16 cellular contexts compared by ENCODE assay signal in the genomic region with DNA sequence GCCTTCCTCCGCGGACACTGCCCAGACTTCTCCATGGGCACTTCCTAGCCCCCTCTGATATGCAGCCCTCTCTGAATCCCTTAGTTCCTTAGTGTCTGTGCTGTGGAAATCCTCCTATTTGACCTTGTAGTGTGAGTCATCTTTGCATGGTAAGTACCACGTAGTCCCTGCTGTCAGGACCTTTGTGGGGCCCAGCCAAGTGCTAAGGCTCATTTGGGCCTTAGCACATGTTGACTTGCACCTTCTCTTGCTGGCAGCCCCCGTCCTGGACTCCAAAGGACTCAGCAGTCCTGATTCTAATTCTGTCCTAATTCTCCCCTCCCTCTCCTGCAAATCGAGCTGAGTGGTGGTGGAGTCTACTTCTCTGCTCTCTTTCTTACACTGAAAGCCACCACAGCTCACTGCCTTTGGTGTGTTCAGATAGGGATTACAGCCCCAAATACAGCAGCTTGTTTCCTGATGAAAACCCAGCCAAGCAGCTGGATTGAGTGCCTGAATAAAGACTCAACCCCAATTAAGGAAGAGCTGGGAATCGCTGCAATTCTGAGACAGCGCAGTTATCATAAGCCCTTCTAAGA.
DNase-seq lines count a peak whose midpoint lies in the region; ATAC-seq, FAIRE-seq and TF ChIP-seq lines count a peak whose summit lies in the region.
"Had no signal": no experiment of that assay in that cellular context is flagged by ENCODE, and none has a peak within 500 bp of the region (broad histone marks: within the 10 kb centered on the region; RNA-seq: fewer than 3 reads in every experiment).

No MANE protein-coding gene starts in this region.

- peak; percentile 45 for ATAC-seq in activated naive CD8-positive, alpha-beta T cell treated with anti-CD3 and anti-CD28 coated beads, Interleukin-2, amount 50 U/mL, for 24 hours
- ATAC-seq in HG03159 (IDR thresholded peaks at IDR 0.05; ENCODE audit: unreplicated experiment) = no peak

- H3K9me1 ChIP-seq in endothelial cell of umbilical vein (replicated peaks; ENCODE audit: control insufficient read depth, extremely low read depth, insufficient read depth, low read length) = no peaks in the 10 kb centered on the region

- dilution Hi-C loops in endothelial cell of umbilical vein (cut with MboI; ENCODE audit: extremely low pct_ligation_motif_present, low sequenced_read_pairs) = no loop called here

- peak overlapping the region in 1 of 2 experiments; percentile 84 for H3K4ac ChIP-seq in mesenchymal stem cell (ENCODE audit: low read depth in 1 of 2, low read length in 2 of 2)

- no peaks in the 10 kb centered on the region for H3K27me3 Mint-ChIP-seq in activated naive CD8-positive, alpha-beta T cell treated with anti-CD3 and anti-CD28 coated beads, Interleukin-2, amount 50 U/mL, for 24 hours
- H3K27me3 Mint-ChIP-seq in activated naive CD8-positive, alpha-beta T cell treated with anti-CD3 and anti-CD28 coated beads for 36 hours = no peaks in the 10 kb centered on the region

- intact Hi-C loops in endothelial cell of umbilical vein (cut with micrococcal nuclease) = no loop called here
- intact Hi-C loops in uterus (cut with DNase I; ENCODE audit: low total_unique reads) = no loop called here

- peak overlapping the region; percentile 27 for H4K8ac ChIP-seq in mesenchymal stem cell (ENCODE audit: low read length)

- H4K91ac ChIP-seq in mesenchymal stem cell (ENCODE audit: low read length) = peak overlapping the region; percentile 40

- peak overlapping the region; percentile 26 for H3K27ac Mint-ChIP-seq in activated naive CD8-positive, alpha-beta T cell treated with anti-CD3 and anti-CD28 coated beads, Interleukin-2, amount 50 U/mL, for 24 hours
- no peak overlapping the region for H3K27ac Mint-ChIP-seq in activated naive CD8-positive, alpha-beta T cell treated with anti-CD3 and anti-CD28 coated beads for 36 hours

- H3K79me2 ChIP-seq in endothelial cell of umbilical vein (ENCODE audit: control insufficient read depth, insufficient read depth, low read length) = no peaks in the 10 kb centered on the region

- no peak overlapping the region for H2AK5ac ChIP-seq in mesenchymal stem cell (ENCODE audit: low read length, severe bottlenecking)

- peaks cover 27% of the 10 kb centered on the region for H3K4me1 Mint-ChIP-seq in activated naive CD8-positive, alpha-beta T cell treated with anti-CD3 and anti-CD28 coated beads, Interleukin-2, amount 50 U/mL, for 24 hours
- peaks cover 9% of the 10 kb centered on the region for H3K4me1 Mint-ChIP-seq in activated naive CD8-positive, alpha-beta T cell treated with anti-CD3 and anti-CD28 coated beads for 36 hours

- no peak overlapping the region for H2BK5ac ChIP-seq in mesenchymal stem cell (ENCODE audit: low read depth, low read length, poor library complexity, severe bottlenecking)

- no peaks in the 10 kb centered on the region for H3K36me3 ChIP-seq in endothelial cell of umbilical vein (ENCODE audit: control insufficient read depth in 2 of 2, extremely low read depth in 1 of 2, insufficient read depth in 2 of 2, low read length in 2 of 2)
- no peaks in the 10 kb centered on the region for H3K36me3 ChIP-seq in mesenchymal stem cell (ENCODE audit: control insufficient read depth in 1 of 2, insufficient read depth in 2 of 2, low read depth in 1 of 2, low read length in 2 of 2)
- H3K36me3 ChIP-seq in uterus = no peaks in the 10 kb centered on the region

- no TSS peak for BruUV-seq in endothelial cell of umbilical vein (replicated peaks; lab: Mats Ljungman, UMichigan)

- no peak overlapping the region for H3K14ac ChIP-seq in mesenchymal stem cell (ENCODE audit: low read length in 2 of 2)

- H3K4me2 ChIP-seq in endothelial cell of umbilical vein (ENCODE audit: insufficient read depth, low read length) (no peak overlapping the region), mesenchymal stem cell (ENCODE audit: low read length, poor library complexity, severe bottlenecking) (no peak overlapping the region)

- TF ChIP-seq POLR2A in endothelial cell of umbilical vein (IDR thresholded peaks at IDR 0.05; ENCODE audit: low read depth, low read length) (no peak), uterus (IDR thresholded peaks at IDR 0.05) (no peak), erythroblast (IDR thresholded peaks at IDR 0.05; ENCODE audit: low read length) (no peak)

- H3K79me1 ChIP-seq in mesenchymal stem cell (replicated peaks; ENCODE audit: low read length, poor library complexity, severe bottlenecking) = no peaks in the 10 kb centered on the region

- H3K27me3 ChIP-seq in endothelial cell of umbilical vein (ENCODE audit: control insufficient read depth in 2 of 2, insufficient read depth in 2 of 2, low read length in 2 of 2) (no peaks in the 10 kb centered on the region), mesenchymal stem cell (ENCODE audit: control insufficient read depth in 1 of 2, insufficient read depth in 1 of 2, low read length in 2 of 2) (no peaks in the 10 kb centered on the region), uterus (no peaks in the 10 kb centered on the region)

- no peak for TF ChIP-seq CTCF in endothelial cell of umbilical vein (IDR thresholded peaks at IDR 0.05; ENCODE audit: extremely low read depth in 1 of 2, insufficient read depth in 1 of 2, low read depth in 1 of 2, low read length in 2 of 2)
- no peak for TF ChIP-seq CTCF in uterus (IDR thresholded peaks at IDR 0.05)

- no peak overlapping the region for H3K23ac ChIP-seq in mesenchymal stem cell (ENCODE audit: low read length in 2 of 2)

- no peak for DNase-seq in activated naive CD8-positive, alpha-beta T cell treated with anti-CD3 and anti-CD28 coated beads, Interleukin-2, amount 50 U/mL, for 24 hours
- DNase-seq in activated naive CD8-positive, alpha-beta T cell treated with anti-CD3 and anti-CD28 coated beads for 36 hours = no peak
- no peak for DNase-seq in endothelial cell of umbilical vein (ENCODE audit: low read depth, low spot score)
- DNase-seq in mesenchymal stem cell = peak; percentile 93
- peak; percentile 45 to 56 for DNase-seq in uterus
- DNase-seq in HT-29 (ENCODE audit: low spot score) = no peak
- no peak for DNase-seq in erythroblast (lab: John Stamatoyannopoulos, UW)
- DNase-seq: ACHN; activated T-cell treated with anti-CD3 and anti-CD28 coated beads, Interleukin-2, amount 50 U/mL, for 1 hour; caudate nucleus; DMS79; hypothalamus; NCI-H2171; RPMI8226 had no signal

- POLR2A ChIA-PET in endothelial cell of umbilical vein (lab: Charles Lee) = no interaction called here

- no peak overlapping the region for H2BK15ac ChIP-seq in mesenchymal stem cell (ENCODE audit: low read depth, poor library complexity, severe bottlenecking)

- no peaks in the 10 kb centered on the region for H3K9me3 ChIP-seq in endothelial cell of umbilical vein (replicated peaks; ENCODE audit: control insufficient read depth, insufficient read depth, low read length)
- no peaks in the 10 kb centered on the region for H3K9me3 ChIP-seq in mesenchymal stem cell (ENCODE audit: control insufficient read depth, low read length)
- H3K9me3 ChIP-seq in uterus = no peaks in the 10 kb centered on the region

- FAIRE-seq in endothelial cell of umbilical vein (lab: Jason Lieb, UNC) = no peak

- CTCF ChIA-PET in endothelial cell of umbilical vein (lab: Charles Lee) = interaction anchor here (1.1 to 2.4 kb wide), 3 partner anchors 11 to 91 kb away, joined by 3 to 10 read pairs (median 4); no protein-coding TSS in a partner anchor

- 48% methylated on average over 7 of the region's 7 CpGs for WGBS in mesenchymal stem cell

- no peaks in the 10 kb centered on the region for H3K36me3 Mint-ChIP-seq in activated naive CD8-positive, alpha-beta T cell treated with anti-CD3 and anti-CD28 coated beads, Interleukin-2, amount 50 U/mL, for 24 hours (ENCODE audit: low read depth)
- H3K36me3 Mint-ChIP-seq in activated naive CD8-positive, alpha-beta T cell treated with anti-CD3 and anti-CD28 coated beads for 36 hours = no peaks in the 10 kb centered on the region

- H2AFZ ChIP-seq in endothelial cell of umbilical vein (ENCODE audit: low read depth, low read length) = peak overlapping the region; percentile 9
- H2AFZ ChIP-seq in mesenchymal stem cell (ENCODE audit: low read depth, low read length) = no peak overlapping the region

- H2BK120ac ChIP-seq in mesenchymal stem cell (ENCODE audit: low read depth, low read length) = no peak overlapping the region

- no peaks in the 10 kb centered on the region for H3K9me3 Mint-ChIP-seq in activated naive CD8-positive, alpha-beta T cell treated with anti-CD3 and anti-CD28 coated beads, Interleukin-2, amount 50 U/mL, for 24 hours
- H3K9me3 Mint-ChIP-seq in activated naive CD8-positive, alpha-beta T cell treated with anti-CD3 and anti-CD28 coated beads for 36 hours = no peaks in the 10 kb centered on the region

- no peak overlapping the region for H3K9ac ChIP-seq in endothelial cell of umbilical vein (replicated peaks; ENCODE audit: extremely low read depth, insufficient read depth, low read length)
- peak overlapping the region; percentile 5 for H3K9ac ChIP-seq in mesenchymal stem cell (ENCODE audit: low read length)

- H3K27ac ChIP-seq in endothelial cell of umbilical vein (ENCODE audit: insufficient read depth, low read depth, low read length) (no peak overlapping the region), mesenchymal stem cell (ENCODE audit: low read length, poor library complexity, severe bottlenecking) (no peak overlapping the region), uterus (peak overlapping the region; percentile 50 to 60)
- H3K27ac ChIP-seq: VCaP had no signal

- peak overlapping the region; percentile 49 to 95 for H3K18ac ChIP-seq in mesenchymal stem cell (ENCODE audit: low read depth in 1 of 2, low read length in 2 of 2)

- H3K4me1 ChIP-seq in endothelial cell of umbilical vein (ENCODE audit: control insufficient read depth, extremely low read depth, insufficient read depth, low read length) (no peaks in the 10 kb centered on the region), mesenchymal stem cell (ENCODE audit: control insufficient read depth, insufficient read depth, low read depth, low read length) (peaks cover 8% of the 10 kb centered on the region), uterus (no peaks in the 10 kb centered on the region)

- H2BK12ac ChIP-seq in mesenchymal stem cell (ENCODE audit: low read length in 2 of 2) = peak overlapping the region; percentile 34 to 98

- H3K4me3 ChIP-seq in endothelial cell of umbilical vein (replicated peaks in 1 of 3; ENCODE audit: insufficient read depth in 1 of 3, low read depth in 1 of 3, low read length in 3 of 3) (no peak overlapping the region), mesenchymal stem cell (ENCODE audit: insufficient read depth in 1 of 2, low read depth in 1 of 2, low read length in 2 of 2) (no peak overlapping the region), uterus (no peak overlapping the region)

- no peaks in the 10 kb centered on the region for H4K20me1 ChIP-seq in endothelial cell of umbilical vein (replicated peaks; ENCODE audit: control insufficient read depth, extremely low read depth, insufficient read depth, low read length)

- H3K4me3 Mint-ChIP-seq in activated naive CD8-positive, alpha-beta T cell treated with anti-CD3 and anti-CD28 coated beads, Interleukin-2, amount 50 U/mL, for 24 hours = no peak overlapping the region
- no peak overlapping the region for H3K4me3 Mint-ChIP-seq in activated naive CD8-positive, alpha-beta T cell treated with anti-CD3 and anti-CD28 coated beads for 36 hours

TF ChIP-seq in endothelial cell of umbilical vein, 7 proteins besides CTCF, POLR2A, EP300 and RAD21 (continues in another document):
- no peak for TF ChIP-seq FOS (IDR thresholded peaks at IDR 0.05; ENCODE audit: borderline replicate concordance, insufficient read depth, low read length)

Comparison
In these comparisons a context has a peak if more than half of its experiments do, and no peak if none do; other contexts are left out.
1. DNase-seq: peak in mesenchymal stem cell (single experiment) and uterus (2 of 2); none in activated naive CD8-positive, alpha-beta T cell treated with anti-CD3 and anti-CD28 coated beads, Interleukin-2, amount 50 U/mL, for 24 hours (single experiment), activated naive CD8-positive, alpha-beta T cell treated with anti-CD3 and anti-CD28 coated beads for 36 hours (single experiment), endothelial cell of umbilical vein (single experiment), HT-29 (single experiment) and erythroblast (0 of 2).
2. H3K27ac ChIP-seq: peak in uterus (2 of 2); none in endothelial cell of umbilical vein (single experiment) and mesenchymal stem cell (single experiment).